Comparison of ENCODE assay signal across 19 cellular contexts in the genomic region with DNA sequence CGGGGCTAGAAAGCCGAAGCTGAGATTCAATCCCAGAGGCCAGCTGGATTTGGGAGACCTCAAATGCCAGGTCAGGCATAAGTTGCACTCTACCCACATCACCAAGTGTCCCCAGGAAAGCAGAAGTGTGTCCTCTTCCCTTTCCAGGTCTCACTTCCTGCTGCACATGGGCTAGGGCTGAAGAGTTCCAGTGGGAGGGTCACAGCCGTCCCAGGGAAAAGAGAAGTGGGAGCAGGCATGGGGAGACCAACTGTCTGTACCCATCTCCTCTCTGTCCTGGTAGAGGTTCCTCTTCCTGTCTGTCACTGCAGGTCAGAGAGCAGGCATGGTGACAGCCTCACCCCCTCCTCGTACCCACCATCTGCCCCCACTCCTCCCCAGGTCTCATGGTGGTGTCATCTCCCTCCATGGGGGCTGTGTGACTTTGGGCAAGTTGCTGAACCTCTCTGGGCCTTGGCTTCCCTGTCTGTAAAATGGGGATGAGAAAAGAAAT. TPM values are rescaled to one million over a fixed set of nuclear protein-coding genes. Genes with fewer than 3 reads are reported as not detected.
DNase-seq lines count a peak whose midpoint lies in the region; ATAC-seq, FAIRE-seq and TF ChIP-seq lines count a peak whose summit lies in the region.
"Had no signal": no experiment of that assay in that cellular context is flagged by ENCODE, and none has a peak within 500 bp of the region (broad histone marks: within the 10 kb centered on the region; RNA-seq: fewer than 3 reads in every experiment).

No MANE protein-coding gene starts in this region.

- no peaks in the 10 kb centered on the region for H3K4me1 Mint-ChIP-seq in CD8-positive, alpha-beta T cell (ENCODE audit: low read depth)
- H3K4me1 Mint-ChIP-seq: activated naive CD4-positive, alpha-beta T cell treated with anti-CD3 and anti-CD28 coated beads, Interleukin-2, amount 10 ng/mL, durations not matched to agents 7 days and 5 days; brain; naive B cell had no signal

- TF ChIP-seq POLR2A in A549 (IDR thresholded peaks at IDR 0.05; ENCODE audit: low read length) = no peak

- CTCF ChIA-PET in A549 (lab: Yijun Ruan, JAX) = interaction anchor here (0.9 to 9.4 kb wide), 4 partner anchors 15 to 75 kb away, joined by 3 to 119 read pairs (median 58); a partner anchor contains a TSS
- CTCF ChIA-PET in CD8-positive, alpha-beta T cell (lab: Charles Lee) = no interaction called here

- no peaks in the 10 kb centered on the region for H3K36me3 ChIP-seq in SJCRH30
- no peaks in the 10 kb centered on the region for H3K36me3 ChIP-seq in CD8-positive, alpha-beta T cell (ENCODE audit: insufficient read depth, low read length)

- no peaks in the 10 kb centered on the region for H3K36me3 Mint-ChIP-seq in CD8-positive, alpha-beta T cell
- H3K36me3 Mint-ChIP-seq: activated naive CD4-positive, alpha-beta T cell treated with anti-CD3 and anti-CD28 coated beads, Interleukin-2, amount 10 ng/mL, durations not matched to agents 7 days and 5 days; brain; naive B cell had no signal

- H3K4me3 ChIP-seq in A549 = no peak overlapping the region
- H3K4me3 ChIP-seq in SJCRH30 = no peak overlapping the region
- no peak overlapping the region for H3K4me3 ChIP-seq in CD8-positive, alpha-beta T cell (ENCODE audit: low read depth, low read length)
- H3K4me3 ChIP-seq: esophagus squamous epithelium, thoracic aorta had no signal

- H3K27ac Mint-ChIP-seq in CD8-positive, alpha-beta T cell = no peak overlapping the region
- H3K27ac Mint-ChIP-seq: activated naive CD4-positive, alpha-beta T cell treated with anti-CD3 and anti-CD28 coated beads, Interleukin-2, amount 10 ng/mL, durations not matched to agents 7 days and 5 days; brain had no signal

- no peaks in the 10 kb centered on the region for H3K9me3 Mint-ChIP-seq in CD8-positive, alpha-beta T cell
- H3K9me3 Mint-ChIP-seq: activated naive CD4-positive, alpha-beta T cell treated with anti-CD3 and anti-CD28 coated beads, Interleukin-2, amount 10 ng/mL, durations not matched to agents 7 days and 5 days; brain; naive B cell had no signal

- H3K4me1 ChIP-seq in A549 (peaks cover 6% of the 10 kb centered on the region; the same call in 2 of the 3 replicates), SJCRH30 (no peaks in the 10 kb centered on the region)
- no peaks in the 10 kb centered on the region for H3K4me1 ChIP-seq in CD8-positive, alpha-beta T cell (ENCODE audit: insufficient read depth, low read length)
- H3K4me1 ChIP-seq: esophagus squamous epithelium had no signal

- 92% methylated on average over 4 of the region's 4 CpGs for WGBS in A549 (ENCODE audit: missing lambda C conversion rate)

- POLR2A ChIA-PET in A549 (lab: Yijun Ruan, JAX) = interaction anchor here (1.7 kb wide), 1 partner anchor 7 kb away, joined by 6 read pairs; no protein-coding TSS in a partner anchor
- POLR2A ChIA-PET in CD8-positive, alpha-beta T cell (lab: Charles Lee) = interaction anchor here (0.9 kb wide), 1 partner anchor 31 kb away, joined by 3 read pairs; a partner anchor contains a TSS

- DNase-seq in A549 (ENCODE audit: low read depth in 1 of 2, low spot score in 1 of 2) = no peak
- peak; percentile 100 for DNase-seq in MV-4-11 (lab: John Stamatoyannopoulos, UW)
- DNase-seq in head of caudate nucleus = peak in 24 of 42 donors; percentile 16 to 67 (median 36)
- DNase-seq in mucosa of gallbladder (ENCODE audit: low spot score) = peak; percentile 28
- DNase-seq in DMS 273 (lab: John Stamatoyannopoulos, UW; ENCODE audit: unreplicated experiment) = no peak
- DNase-seq in SJCRH30 = no peak
- DNase-seq in CD8-positive, alpha-beta T cell = no peak
- DNase-seq: activated CD4-positive, alpha-beta T cell treated with anti-CD3 and anti-CD28 coated beads for 4 hours; activated naive CD4-positive, alpha-beta T cell treated with anti-CD3 and anti-CD28 coated beads, Interleukin-2, amount 10 ng/mL, durations not matched to agents 7 days and 5 days; COR-L47; esophagus squamous epithelium; naive B cell; NCI-H1092; T-helper 9 cell had no signal

- no peaks in the 10 kb centered on the region for H3K27me3 ChIP-seq in SJCRH30
- no peaks in the 10 kb centered on the region for H3K27me3 ChIP-seq in CD8-positive, alpha-beta T cell (ENCODE audit: insufficient read depth, low read length)
- H3K27me3 ChIP-seq: esophagus squamous epithelium had no signal

- no peak for TF ChIP-seq CTCF in A549 (IDR thresholded peaks at IDR 0.05)
- no peak for TF ChIP-seq CTCF in CD8-positive, alpha-beta T cell (IDR thresholded peaks at IDR 0.05)

- no peaks in the 10 kb centered on the region for H3K27me3 Mint-ChIP-seq in CD8-positive, alpha-beta T cell (ENCODE audit: low read depth)
- H3K27me3 Mint-ChIP-seq: brain had no signal

- H3K27ac ChIP-seq in A549 (peak overlapping the region in 1 of 2 experiments; percentile 5; a peak in 1 of 6 replicates), SJCRH30 (no peak overlapping the region)
- no peak overlapping the region for H3K27ac ChIP-seq in CD8-positive, alpha-beta T cell (ENCODE audit: low read depth, low read length)
- H3K27ac ChIP-seq: esophagus squamous epithelium, thoracic aorta had no signal

- H3K4me3 Mint-ChIP-seq in CD8-positive, alpha-beta T cell = no peak overlapping the region
- H3K4me3 Mint-ChIP-seq: activated naive CD4-positive, alpha-beta T cell treated with anti-CD3 and anti-CD28 coated beads, Interleukin-2, amount 10 ng/mL, durations not matched to agents 7 days and 5 days; brain; naive B cell had no signal

- no peak for ATAC-seq in A549
- no peak for ATAC-seq in GM19035 (IDR thresholded peaks at IDR 0.05; ENCODE audit: unreplicated experiment)
- ATAC-seq in CD8-positive, alpha-beta T cell = no peak

- intact Hi-C loops in head of caudate nucleus (cut with DNase I) = no loop called here
- intact Hi-C loops in CD8-positive, alpha-beta T cell (cut with DNase I, micrococcal nuclease) = no loop called here

- no peak overlapping the region for H3K4me2 ChIP-seq in A549

- no peak for FAIRE-seq in A549 (lab: Jason Lieb, UNC)
- FAIRE-seq: GM12892 had no signal

- no peak for TF ChIP-seq RAD21 in A549 (conservative IDR thresholded peaks at IDR 0.05 in 1 of 2, IDR thresholded peaks at IDR 0.05 in 1 of 2)

- no peak for TF ChIP-seq EP300 in A549 (IDR thresholded peaks at IDR 0.05)

- H3K9me3 ChIP-seq in A549 = no peaks in the 10 kb centered on the region
- H3K9me3 ChIP-seq in SJCRH30 (replicated peaks) = no peaks in the 10 kb centered on the region
- H3K9me3 ChIP-seq in CD8-positive, alpha-beta T cell (ENCODE audit: low read length) = no peaks in the 10 kb centered on the region
- H3K9me3 ChIP-seq: esophagus squamous epithelium, thoracic aorta had no signal

TF ChIP-seq in A549, 52 proteins besides CTCF, POLR2A, EP300 and RAD21:
- TF ChIP-seq ZSCAN20 (CRISPR knock-in tag; IDR thresholded peaks at IDR 0.05) = no peak
- peak; percentile 79; the same call in 1 of the 2 replicates for TF ChIP-seq RCOR1 (IDR thresholded peaks at IDR 0.05; ENCODE audit: low read depth, low read length)
- no peak for TF ChIP-seq RNF2 (IDR thresholded peaks at IDR 0.05; ENCODE audit: borderline replicate concordance, low read depth)
- TF ChIP-seq, protein P1, sequence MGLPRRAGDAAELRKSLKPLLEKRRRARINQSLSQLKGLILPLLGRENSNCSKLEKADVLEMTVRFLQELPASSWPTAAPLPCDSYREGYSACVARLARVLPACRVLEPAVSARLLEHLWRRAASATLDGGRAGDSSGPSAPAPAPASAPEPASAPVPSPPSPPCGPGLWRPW (IDR thresholded peaks at IDR 0.05) = no peak
- TF ChIP-seq CBX8 (IDR thresholded peaks at IDR 0.05) = no peak
- no peak for TF ChIP-seq FOSL2 (IDR thresholded peaks at IDR 0.05)
- no peak for TF ChIP-seq FOSL2 (CRISPR knock-in tag; IDR thresholded peaks at IDR 0.05)
- TF ChIP-seq KDM5A (IDR thresholded peaks at IDR 0.05) = no peak
- no peak for TF ChIP-seq MAFK (IDR thresholded peaks at IDR 0.05; ENCODE audit: partially characterized antibody)
- no peak for TF ChIP-seq RFX5 (IDR thresholded peaks at IDR 0.05)
- TF ChIP-seq RARB (CRISPR knock-in tag; IDR thresholded peaks at IDR 0.05) = no peak
- TF ChIP-seq SREBF2 (IDR thresholded peaks at IDR 0.05) = no peak
- peak; percentile 92 for TF ChIP-seq ZFP36 (IDR thresholded peaks at IDR 0.05; ENCODE audit: borderline replicate concordance, partially characterized antibody)
- TF ChIP-seq HDAC2 (IDR thresholded peaks at IDR 0.05) = no peak
- no peak for TF ChIP-seq PHF8 (IDR thresholded peaks at IDR 0.05; ENCODE audit: borderline replicate concordance, low read depth)
- TF ChIP-seq CHD2 (IDR thresholded peaks at IDR 0.05; ENCODE audit: low read length, partially characterized antibody) = no peak
- TF ChIP-seq MYC (IDR thresholded peaks at IDR 0.05; ENCODE audit: borderline replicate concordance, low read length) = no peak

RNA-seq across cellular contexts. Expression of a gene that starts 14.8 kb away (rescaled TPM):
- polyA plus RNA-seq in A549 (2011; rRNA removed) = 60.1 and 60.3 TPM in 2 replicates
- polyA plus RNA-seq in A549 (2012; cell fraction: cytosol; rRNA removed) = 66.8 and 78.1 TPM in 2 replicates
- 128 and 129 TPM in 2 replicates for polyA plus RNA-seq in A549 (2012; cell fraction: nucleus; rRNA removed)
- 45.4 to 69.4 TPM (median 47.8 TPM) in 3 replicates for polyA plus RNA-seq in A549 (2017; fragmentation: RNase III; extraction: RNeasy Plus Mini Kit Qiagen cat#74134 plus additional on column Dnase treatment)
- 378 and 386 TPM in 2 replicates for polyA minus RNA-seq in A549 (2011; rRNA and poly(A)+ RNA removed)
- 57.3 TPM for total RNA-seq in mucosa of gallbladder
- total RNA-seq in SJCRH30 (2014; rRNA removed; shearing (Covaris generic)) = 24.1 and 25.1 TPM in 2 replicates
- total RNA-seq in CD8-positive, alpha-beta T cell = under 1 TPM in 1 of 2 experiments, not detected in 1; 0.22 TPM

RNA-seq across cellular contexts. Expression of a gene that starts 30.4 kb away (rescaled TPM):
- polyA plus RNA-seq in A549 (2011; rRNA removed) (89.5 and 117 TPM in 2 replicates), A549 (2017; fragmentation: RNase III; extraction: RNeasy Plus Mini Kit Qiagen cat#74134 plus additional on column Dnase treatment) (272 to 278 TPM (median 273 TPM) in 3 replicates)
- polyA plus RNA-seq in A549 (2012; cell fraction: cytosol; rRNA removed) = 77.4 and 104 TPM in 2 replicates
- 94.8 and 133 TPM in 2 replicates for polyA plus RNA-seq in A549 (2012; cell fraction: nucleus; rRNA removed)
- 118 and 124 TPM in 2 replicates for polyA minus RNA-seq in A549 (2011; rRNA and poly(A)+ RNA removed)
- 161 TPM for total RNA-seq in mucosa of gallbladder
- 260 and 274 TPM in 2 replicates for total RNA-seq in SJCRH30 (2014; rRNA removed; shearing (Covaris generic))
- 100 to 1,000 TPM; 416 to 448 TPM for total RNA-seq in CD8-positive, alpha-beta T cell

RNA-seq across cellular contexts. Expression of a gene that starts 40.8 kb away (rescaled TPM):
- polyA plus RNA-seq in A549 (2011; rRNA removed) (8.6 and 19.7 TPM in 2 replicates), A549 (2017; fragmentation: RNase III; extraction: RNeasy Plus Mini Kit Qiagen cat#74134 plus additional on column Dnase treatment) (25.2 to 28.1 TPM (median 26.6 TPM) in 3 replicates)
- 12.2 and 13.5 TPM in 2 replicates for polyA plus RNA-seq in A549 (2012; cell fraction: cytosol; rRNA removed)
- polyA plus RNA-seq in A549 (2012; cell fraction: nucleus; rRNA removed) = 18.7 and 22.1 TPM in 2 replicates
- polyA minus RNA-seq in A549 (2011; rRNA and poly(A)+ RNA removed) = 14.1 and 16.4 TPM in 2 replicates
- total RNA-seq in mucosa of gallbladder = 90.1 TPM
- total RNA-seq in SJCRH30 (2014; rRNA removed; shearing (Covaris generic)) = not detected in 2 replicates
- under 1 TPM; 0.39 to 0.41 TPM for total RNA-seq in CD8-positive, alpha-beta T cell
- total RNA-seq: G401 had no signal

Comparison
In these comparisons a context has a peak if more than half of its experiments do, and no peak if none do; other contexts are left out.
1. DNase-seq: peak in MV-4-11 (single experiment), head of caudate nucleus (24 of 42) and mucosa of gallbladder (single experiment); none in A549 (0 of 2), DMS 273 (single experiment), SJCRH30 (0 of 2) and CD8-positive, alpha-beta T cell (0 of 7).
2. RNA of a gene that starts 14.8 kb away (total RNA-seq): 57.3 TPM in mucosa of gallbladder (single experiment) and 24.1 to 25.1 TPM in SJCRH30; 0.22 TPM in CD8-positive, alpha-beta T cell; every median in the first group is over 10 times any median in the second.
3. RNA of a gene that starts 40.8 kb away (total RNA-seq): 90.1 TPM in mucosa of gallbladder (single experiment); 0.39 to 0.41 TPM in CD8-positive, alpha-beta T cell and not detected in SJCRH30; every median in the first group is over 10 times any median in the second.